ENCODE assay signal across 1 cellular context in the genomic region with DNA sequence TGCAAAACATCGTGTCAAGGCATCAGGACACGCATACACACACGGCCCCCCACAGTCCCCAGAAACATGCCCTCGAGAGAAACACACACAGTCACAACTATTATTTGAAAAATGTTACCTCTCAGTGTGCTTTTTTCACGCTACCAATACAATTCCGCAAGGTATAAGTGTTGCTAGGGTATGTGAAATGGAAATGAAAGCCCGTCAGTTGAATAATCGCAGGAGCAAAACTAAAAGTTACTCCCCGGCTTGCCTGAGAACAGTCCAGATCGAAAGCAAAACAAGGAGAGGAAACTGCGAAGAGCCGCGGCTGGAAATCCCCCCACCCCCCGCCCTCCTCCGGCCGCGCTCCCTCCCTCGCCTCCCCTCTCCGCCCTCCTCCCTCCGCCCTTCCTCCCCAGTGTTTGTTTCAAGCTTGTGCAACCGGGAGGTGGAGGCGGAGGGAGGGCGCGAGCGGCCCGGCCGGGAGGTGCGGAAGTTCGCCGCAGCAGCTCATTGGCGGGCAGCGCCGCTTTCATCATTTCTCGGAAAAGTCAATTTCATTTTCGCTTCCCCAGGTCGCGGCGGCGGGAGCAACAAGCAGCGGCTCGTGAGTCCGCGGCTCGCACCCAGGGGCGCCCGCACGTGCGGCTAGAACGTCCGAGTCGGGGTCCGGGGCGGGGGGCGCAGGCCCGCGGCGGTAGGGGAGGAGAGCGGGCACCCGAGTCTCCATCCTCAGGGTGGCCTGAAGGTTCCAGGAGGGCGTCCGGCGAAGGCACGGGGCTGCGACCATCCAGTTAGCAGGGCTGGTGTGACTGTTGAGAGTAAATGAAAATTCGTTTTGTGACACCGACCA.
TF ChIP-seq lines count a peak whose summit lies in the region.

Gene IRF2, minus strand, starts transcription at position 290 of the 835 bp plus-strand sequence. CDS start 45,486 bp downstream, outside the sequence.

TF ChIP-seq in K562, 482 proteins besides CTCF, POLR2A, EP300 and RAD21 (continued from another document and continues in another):
- TF ChIP-seq, protein P1, sequence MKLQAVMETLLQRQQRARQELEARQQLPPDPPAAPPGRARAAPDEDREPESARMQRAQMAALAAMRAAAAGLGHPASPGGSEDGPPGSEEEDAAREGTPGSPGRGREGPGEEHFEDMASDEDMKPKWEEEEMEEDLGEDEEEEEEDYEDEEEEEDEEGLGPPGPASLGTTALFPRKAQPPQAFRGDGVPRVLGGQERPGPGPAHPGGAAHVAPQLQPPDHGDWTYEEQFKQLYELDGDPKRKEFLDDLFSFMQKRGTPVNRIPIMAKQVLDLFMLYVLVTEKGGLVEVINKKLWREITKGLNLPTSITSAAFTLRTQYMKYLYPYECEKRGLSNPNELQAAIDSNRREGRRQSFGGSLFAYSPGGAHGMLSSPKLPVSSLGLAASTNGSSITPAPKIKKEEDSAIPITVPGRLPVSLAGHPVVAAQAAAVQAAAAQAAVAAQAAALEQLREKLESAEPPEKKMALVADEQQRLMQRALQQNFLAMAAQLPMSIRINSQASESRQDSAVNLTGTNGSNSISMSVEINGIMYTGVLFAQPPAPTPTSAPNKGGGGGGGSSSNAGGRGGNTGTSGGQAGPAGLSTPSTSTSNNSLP (IDR thresholded peaks at IDR 0.05; ENCODE audit: borderline replicate concordance, low read depth, low read length), result no peak
- TF ChIP-seq ZNF707 (CRISPR knock-in tag; conservative IDR thresholded peaks at IDR 0.05), result no peak
- TF ChIP-seq SAFB2 (IDR thresholded peaks at IDR 0.05; ENCODE audit: borderline replicate concordance, low read depth, low read length, severe bottlenecking), result no peak
- 0 out of 4 replicates have a peak, but pooled peaks of 1 of the 2 experiments have one; percentile 30 for TF ChIP-seq KDM1A (IDR thresholded peaks at IDR 0.05)
- TF ChIP-seq RNF2 (IDR thresholded peaks at IDR 0.05), result no peak
- TF ChIP-seq XRCC3 (IDR thresholded peaks at IDR 0.05), result no peak
- no peak for TF ChIP-seq ETS2 (tag; IDR thresholded peaks at IDR 0.05; ENCODE audit: borderline replicate concordance, poor library complexity, severe bottlenecking)
- peak in 1 of 2 experiments; percentile 81; a peak in 2 of 4 replicates for TF ChIP-seq NONO (IDR thresholded peaks at IDR 0.05; ENCODE audit: low read depth in 2 of 2, low read length in 1 of 2)
- no peak for TF ChIP-seq ZKSCAN8 (CRISPR knock-in tag; IDR thresholded peaks at IDR 0.05)
- no peak for TF ChIP-seq LARP7 (IDR thresholded peaks at IDR 0.05)
- TF ChIP-seq ZNF175 (CRISPR knock-in tag; IDR thresholded peaks at IDR 0.05; ENCODE audit: low read depth), result no peak
- TF ChIP-seq KDM4B (IDR thresholded peaks at IDR 0.05; ENCODE audit: borderline replicate concordance in 2 of 2, low read depth in 1 of 2), result peak in 1 of 2 experiments; percentile 50; a peak in 1 of 4 replicates
- TF ChIP-seq NR4A1 (CRISPR knock-in tag; IDR thresholded peaks at IDR 0.05), result 0 out of 2 replicates have a peak, but pooled peaks have one; percentile 22
- no peak for TF ChIP-seq NR4A1 (tag; IDR thresholded peaks at IDR 0.05)
- peak; percentile 55; the same call in 1 of the 2 replicates for TF ChIP-seq JUND (IDR thresholded peaks at IDR 0.05; ENCODE audit: borderline replicate concordance, low read depth, low read length)
- TF ChIP-seq JUND (tag; IDR thresholded peaks at IDR 0.05; ENCODE audit: borderline replicate concordance, low read depth, low read length), result peak; percentile 36; the same call in 1 of the 3 replicates
- no peak for TF ChIP-seq PURB (CRISPR knock-in tag; IDR thresholded peaks at IDR 0.05; ENCODE audit: low read depth)
- TF ChIP-seq CBX3 (IDR thresholded peaks at IDR 0.05; ENCODE audit: borderline replicate concordance in 1 of 2, low read length in 2 of 2), result no peak
- no peak for TF ChIP-seq ZNF384 (IDR thresholded peaks at IDR 0.05; ENCODE audit: low read depth, low read length)
- no peak for TF ChIP-seq RFX1 (IDR thresholded peaks at IDR 0.05)
- TF ChIP-seq ZBTB43 (CRISPR knock-in tag; IDR thresholded peaks at IDR 0.05), result no peak
- no peak for TF ChIP-seq DACH1 (IDR thresholded peaks at IDR 0.05; ENCODE audit: partially characterized antibody)
- TF ChIP-seq CBFA2T2 (conservative IDR thresholded peaks at IDR 0.05), result no peak
- no peak for TF ChIP-seq CREB3L1 (IDR thresholded peaks at IDR 0.05; ENCODE audit: borderline replicate concordance, low read depth)
- no peak for TF ChIP-seq C11orf30 (IDR thresholded peaks at IDR 0.05; ENCODE audit: low read depth)
- no peak for TF ChIP-seq GABPB2 (CRISPR knock-in tag; conservative IDR thresholded peaks at IDR 0.05)
- TF ChIP-seq, protein P2, sequence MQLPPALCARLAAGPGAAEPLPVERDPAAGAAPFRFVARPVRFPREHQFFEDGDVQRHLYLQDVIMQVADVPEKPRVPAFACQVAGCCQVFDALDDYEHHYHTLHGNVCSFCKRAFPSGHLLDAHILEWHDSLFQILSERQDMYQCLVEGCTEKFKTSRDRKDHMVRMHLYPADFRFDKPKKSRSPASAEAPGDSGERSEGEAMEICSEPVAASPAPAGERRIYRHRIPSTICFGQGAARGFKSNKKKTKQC (CRISPR knock-in tag; IDR thresholded peaks at IDR 0.05), result 0 out of 2 replicates have a peak, but pooled peaks have one; percentile 52
- TF ChIP-seq PREB (CRISPR knock-in tag; IDR thresholded peaks at IDR 0.05), result no peak
- TF ChIP-seq, protein P3, sequence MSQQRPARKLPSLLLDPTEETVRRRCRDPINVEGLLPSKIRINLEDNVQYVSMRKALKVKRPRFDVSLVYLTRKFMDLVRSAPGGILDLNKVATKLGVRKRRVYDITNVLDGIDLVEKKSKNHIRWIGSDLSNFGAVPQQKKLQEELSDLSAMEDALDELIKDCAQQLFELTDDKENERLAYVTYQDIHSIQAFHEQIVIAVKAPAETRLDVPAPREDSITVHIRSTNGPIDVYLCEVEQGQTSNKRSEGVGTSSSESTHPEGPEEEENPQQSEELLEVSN (IDR thresholded peaks at IDR 0.05; ENCODE audit: borderline replicate concordance in 1 of 2, extremely low read depth in 1 of 2, insufficient read depth in 1 of 2, insufficient read length in 1 of 2, low read depth in 1 of 2, low read length in 1 of 2, poor library complexity in 1 of 2, severe bottlenecking in 1 of 2), result peak in 1 of 2 experiments; percentile 79
- TF ChIP-seq SAFB (IDR thresholded peaks at IDR 0.05; ENCODE audit: borderline replicate concordance, low read depth, low read length), result no peak
- TF ChIP-seq PML (IDR thresholded peaks at IDR 0.05; ENCODE audit: low read length), result peak; percentile 73
- TF ChIP-seq MITF (IDR thresholded peaks at IDR 0.05), result 0 out of 2 replicates have a peak, but pooled peaks have one; percentile 29
- TF ChIP-seq SREBF2 (CRISPR knock-in tag; IDR thresholded peaks at IDR 0.05), result no peak
- TF ChIP-seq ARID1B (IDR thresholded peaks at IDR 0.05), result no peak
- no peak for TF ChIP-seq POLR2AphosphoS2 (IDR thresholded peaks at IDR 0.05; ENCODE audit: low read length)
- no peak for TF ChIP-seq ZNF586 (CRISPR knock-in tag; conservative IDR thresholded peaks at IDR 0.05)
- TF ChIP-seq, protein P4, sequence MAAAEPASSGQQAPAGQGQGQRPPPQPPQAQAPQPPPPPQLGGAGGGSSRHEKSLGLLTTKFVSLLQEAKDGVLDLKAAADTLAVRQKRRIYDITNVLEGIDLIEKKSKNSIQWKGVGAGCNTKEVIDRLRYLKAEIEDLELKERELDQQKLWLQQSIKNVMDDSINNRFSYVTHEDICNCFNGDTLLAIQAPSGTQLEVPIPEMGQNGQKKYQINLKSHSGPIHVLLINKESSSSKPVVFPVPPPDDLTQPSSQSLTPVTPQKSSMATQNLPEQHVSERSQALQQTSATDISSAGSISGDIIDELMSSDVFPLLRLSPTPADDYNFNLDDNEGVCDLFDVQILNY (CRISPR knock-in tag; IDR thresholded peaks at IDR 0.05), result no peak
- TF ChIP-seq EWSR1 (IDR thresholded peaks at IDR 0.05; ENCODE audit: borderline replicate concordance, low read depth, partially characterized antibody), result no peak
- TF ChIP-seq CCAR2 (IDR thresholded peaks at IDR 0.05; ENCODE audit: low read depth, low read length), result no peak
- TF ChIP-seq L3MBTL2 (IDR thresholded peaks at IDR 0.05), result peak; percentile 58
- TF ChIP-seq BDP1 (IDR thresholded peaks at IDR 0.05; ENCODE audit: insufficient read depth, insufficient read length), result no peak
- no peak for TF ChIP-seq FOXK1 (CRISPR knock-in tag; IDR thresholded peaks at IDR 0.05; ENCODE audit: borderline replicate concordance)
- TF ChIP-seq ZNF212 (CRISPR knock-in tag; IDR thresholded peaks at IDR 0.05), result no peak
- TF ChIP-seq, protein P5, sequence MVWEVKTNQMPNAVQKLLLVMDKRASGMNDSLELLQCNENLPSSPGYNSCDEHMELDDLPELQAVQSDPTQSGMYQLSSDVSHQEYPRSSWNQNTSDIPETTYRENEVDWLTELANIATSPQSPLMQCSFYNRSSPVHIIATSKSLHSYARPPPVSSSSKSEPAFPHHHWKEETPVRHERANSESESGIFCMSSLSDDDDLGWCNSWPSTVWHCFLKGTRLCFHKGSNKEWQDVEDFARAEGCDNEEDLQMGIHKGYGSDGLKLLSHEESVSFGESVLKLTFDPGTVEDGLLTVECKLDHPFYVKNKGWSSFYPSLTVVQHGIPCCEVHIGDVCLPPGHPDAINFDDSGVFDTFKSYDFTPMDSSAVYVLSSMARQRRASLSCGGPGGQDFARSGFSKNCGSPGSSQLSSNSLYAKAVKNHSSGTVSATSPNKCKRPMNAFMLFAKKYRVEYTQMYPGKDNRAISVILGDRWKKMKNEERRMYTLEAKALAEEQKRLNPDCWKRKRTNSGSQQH (CRISPR knock-in tag; IDR thresholded peaks at IDR 0.05), result no peak
- TF ChIP-seq ZNF696 (CRISPR knock-in tag; conservative IDR thresholded peaks at IDR 0.05), result no peak
- TF ChIP-seq RBM14 (IDR thresholded peaks at IDR 0.05; ENCODE audit: borderline replicate concordance, insufficient read depth, low read depth, low read length), result no peak
- TF ChIP-seq CBX5 (IDR thresholded peaks at IDR 0.05; ENCODE audit: borderline replicate concordance, low read depth), result no peak
- TF ChIP-seq XRCC4 (IDR thresholded peaks at IDR 0.05; ENCODE audit: extremely low read depth, insufficient read depth, insufficient read length), result no peak
- TF ChIP-seq SPI1 (IDR thresholded peaks at IDR 0.05; ENCODE audit: borderline replicate concordance, low read depth, low read length), result peak; percentile 81
- TF ChIP-seq, protein P6, sequence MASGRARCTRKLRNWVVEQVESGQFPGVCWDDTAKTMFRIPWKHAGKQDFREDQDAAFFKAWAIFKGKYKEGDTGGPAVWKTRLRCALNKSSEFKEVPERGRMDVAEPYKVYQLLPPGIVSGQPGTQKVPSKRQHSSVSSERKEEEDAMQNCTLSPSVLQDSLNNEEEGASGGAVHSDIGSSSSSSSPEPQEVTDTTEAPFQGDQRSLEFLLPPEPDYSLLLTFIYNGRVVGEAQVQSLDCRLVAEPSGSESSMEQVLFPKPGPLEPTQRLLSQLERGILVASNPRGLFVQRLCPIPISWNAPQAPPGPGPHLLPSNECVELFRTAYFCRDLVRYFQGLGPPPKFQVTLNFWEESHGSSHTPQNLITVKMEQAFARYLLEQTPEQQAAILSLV (tag; IDR thresholded peaks at IDR 0.05), result no peak; the same call in 1 of the 2 replicates
- TF ChIP-seq USF1 (CRISPR knock-in tag; IDR thresholded peaks at IDR 0.05), result no peak
- no peak for TF ChIP-seq MECOM (CRISPR knock-in tag; IDR thresholded peaks at IDR 0.05)
- TF ChIP-seq CC2D1A (IDR thresholded peaks at IDR 0.05), result no peak
- no peak for TF ChIP-seq ZNF830 (CRISPR knock-in tag; IDR thresholded peaks at IDR 0.05)
- no peak for TF ChIP-seq ZNF134 (CRISPR knock-in tag; conservative IDR thresholded peaks at IDR 0.05)
- no peak for TF ChIP-seq MTA1 (IDR thresholded peaks at IDR 0.05; ENCODE audit: borderline replicate concordance)
- no peak for TF ChIP-seq YBX1 (IDR thresholded peaks at IDR 0.05)
- no peak for TF ChIP-seq MAFG (tag; conservative IDR thresholded peaks at IDR 0.05)
